21 cellular contexts compared by ENCODE assay signal in the genomic region with DNA sequence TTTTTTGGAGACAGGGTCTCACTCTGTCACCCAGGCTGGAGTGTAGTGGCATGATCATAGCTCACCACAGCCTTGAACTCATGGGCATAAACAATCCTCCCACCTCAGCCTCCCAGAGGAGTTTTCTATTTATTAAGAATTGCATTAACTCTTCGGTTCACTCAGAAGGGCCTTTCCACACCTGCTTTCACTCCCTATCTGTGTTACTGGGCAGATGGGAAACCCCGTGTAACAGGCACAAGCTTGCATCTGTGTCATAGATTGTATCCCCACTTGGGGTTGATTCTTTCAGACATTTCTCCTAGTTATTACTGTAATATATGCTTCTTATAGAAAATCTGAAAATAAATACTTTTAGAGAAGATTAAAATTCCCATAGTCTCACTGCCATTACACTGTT.
"Had no signal": no experiment of that assay in that cellular context is flagged by ENCODE, and none has a peak within 500 bp of the region (broad histone marks: within the 10 kb centered on the region; RNA-seq: fewer than 3 reads in every experiment).

No MANE protein-coding gene starts in this region.

- H3K27me3 ChIP-seq: heart right ventricle, thyroid gland, upper lobe of right lung had no signal

- H3K4me1 Mint-ChIP-seq: nephron progenitor cell had no signal

- H3K4me3 ChIP-seq: heart right ventricle, thyroid gland, upper lobe of right lung had no signal

- H2AFZ ChIP-seq: parathyroid adenoma had no signal

- H3K4me1 ChIP-seq: heart right ventricle, parathyroid adenoma, thyroid gland, upper lobe of right lung had no signal

- H3K9me3 Mint-ChIP-seq: activated naive CD8-positive, alpha-beta T cell treated with anti-CD3 and anti-CD28 coated beads, Interleukin-2, amount 50 U/mL, for 24 hours; stimulated activated naive CD8-positive, alpha-beta T cell treated with anti-CD3 and anti-CD28 coated beads, Interleukin-15, Interleukin-2, amounts not matched to agents 100 ng/mL and 50 ng/mL, for 24 hours; T-helper 1 cell treated with Interleukin-12 subunit alpha and Interleukin-12 subunit beta and Interleukin-4 antibody, amounts not matched to agents 30 μg/mL and 1 μg/mL, for 36 hours had no signal

- H3K9ac ChIP-seq: parathyroid adenoma had no signal

- H3K79me2 ChIP-seq: parathyroid adenoma had no signal

- H3K9me3 ChIP-seq: heart right ventricle, thyroid gland, upper lobe of right lung had no signal

- ATAC-seq: activated naive CD8-positive, alpha-beta T cell treated with anti-CD3 and anti-CD28 coated beads, Interleukin-2, amount 50 U/mL, for 24 hours; heart right ventricle; left colon; right cardiac atrium; upper lobe of right lung had no signal

- H3K4me3 Mint-ChIP-seq: activated naive CD8-positive, alpha-beta T cell treated with anti-CD3 and anti-CD28 coated beads, Interleukin-2, amount 50 U/mL, for 24 hours; nephron progenitor cell; stimulated activated naive CD8-positive, alpha-beta T cell treated with anti-CD3 and anti-CD28 coated beads, Interleukin-15, Interleukin-2, amounts not matched to agents 100 ng/mL and 50 ng/mL, for 24 hours; T-helper 1 cell treated with Interleukin-12 subunit alpha and Interleukin-12 subunit beta and Interleukin-4 antibody, amounts not matched to agents 30 μg/mL and 1 μg/mL, for 36 hours had no signal

- H3K27me3 Mint-ChIP-seq: activated naive CD8-positive, alpha-beta T cell treated with anti-CD3 and anti-CD28 coated beads, Interleukin-2, amount 50 U/mL, for 24 hours; stimulated activated naive CD8-positive, alpha-beta T cell treated with anti-CD3 and anti-CD28 coated beads, Interleukin-15, Interleukin-2, amounts not matched to agents 100 ng/mL and 50 ng/mL, for 24 hours had no signal

- H3K27ac Mint-ChIP-seq: activated naive CD8-positive, alpha-beta T cell treated with anti-CD3 and anti-CD28 coated beads, Interleukin-2, amount 50 U/mL, for 24 hours; nephron progenitor cell; stimulated activated naive CD8-positive, alpha-beta T cell treated with anti-CD3 and anti-CD28 coated beads, Interleukin-15, Interleukin-2, amounts not matched to agents 100 ng/mL and 50 ng/mL, for 24 hours; T-helper 1 cell treated with Interleukin-12 subunit alpha and Interleukin-12 subunit beta and Interleukin-4 antibody, amounts not matched to agents 30 μg/mL and 1 μg/mL, for 36 hours had no signal

- DNase-seq: activated CD4-positive, alpha-beta T cell treated with anti-CD3 and anti-CD28 coated beads, Interleukin-2, amount 50 U/mL, for 1 hour; activated CD4-positive, CD25-positive, alpha-beta regulatory T cell; activated gamma-delta T cell; activated naive CD4-positive, alpha-beta T cell treated with anti-CD3 and anti-CD28 coated beads, Interleukin-2, amount 50 U/mL, for 16 hours; activated naive CD8-positive, alpha-beta T cell treated with anti-CD3 and anti-CD28 coated beads, Interleukin-2, amount 50 U/mL, for 24 hours; activated T-cell treated with anti-CD3 and anti-CD28 coated beads, Interleukin-2, amount 50 U/mL, for 48 hours; cerebellar nuclear complex; cortex of kidney; heart right ventricle; left colon; mesenchymal stem cell; nephron progenitor cell; right cardiac atrium; stimulated activated CD4-positive, alpha-beta T cell treated with anti-CD3 and anti-CD28 coated beads, Interleukin-4, amount 100 ng/mL, for 4 hours; substantia nigra; T1000; thyroid gland; upper lobe of right lung had no signal

- H3K27ac ChIP-seq: heart right ventricle, parathyroid adenoma, thyroid gland, upper lobe of right lung had no signal
